ENCODE assay signal across 1 cellular context in genomic region chr5:181239062-181239663, GRCh38.
TF ChIP-seq lines count a peak whose summit lies in the region.

No MANE protein-coding gene starts in this region.

TF ChIP-seq in H1, 55 proteins besides CTCF, POLR2A, EP300 and RAD21:
- TF ChIP-seq PHF8 (conservative IDR thresholded peaks at IDR 0.05; ENCODE audit: low read depth, low read length) (no peak), POLR2AphosphoS5 (IDR thresholded peaks at IDR 0.05; ENCODE audit: low read depth, low read length) (peak; percentile 33; the same call in 1 of the 2 replicates)
TF ChIP-seq in H1: peak in this region for 1.
